ENCODE assay signal across 12 cellular contexts in the genomic region with DNA sequence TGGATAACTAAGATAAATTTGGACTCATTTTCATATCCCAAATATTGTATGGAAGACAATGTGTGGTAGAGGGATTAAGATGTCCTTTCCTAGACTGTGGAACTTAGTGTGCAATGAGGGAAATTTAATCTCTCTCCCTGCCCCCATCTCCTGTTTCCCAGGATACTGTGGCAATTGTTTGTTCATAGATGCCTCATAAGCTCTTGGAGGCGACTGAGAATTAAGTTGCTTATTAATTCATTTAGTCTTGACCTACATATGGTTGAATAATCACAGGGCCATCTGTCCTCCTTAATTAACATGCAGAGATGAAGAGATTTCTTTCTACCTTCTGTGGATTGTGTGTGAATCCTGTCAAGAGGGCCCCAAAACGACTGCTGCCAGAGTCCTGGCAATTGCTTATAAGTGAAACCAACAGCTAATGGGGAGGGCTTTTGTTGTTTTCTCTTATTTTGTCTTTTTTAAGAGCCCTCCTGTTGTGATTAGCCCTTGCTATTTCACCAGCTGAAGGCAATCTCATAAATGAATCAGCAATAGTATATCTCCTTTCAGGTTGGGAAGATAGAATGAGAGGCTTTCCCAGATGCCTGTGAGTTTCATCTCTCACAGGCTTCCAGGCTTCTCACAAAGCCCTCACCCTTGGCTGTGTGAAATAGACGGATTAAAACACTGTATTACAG.
A peak's percentile ranks its signal among the peaks of the same experiment; 100 is the strongest.
DNase-seq lines count a peak whose midpoint lies in the region; ATAC-seq and TF ChIP-seq lines count a peak whose summit lies in the region.
"Had no signal": no experiment of that assay in that cellular context is flagged by ENCODE, and none has a peak within 500 bp of the region (broad histone marks: within the 10 kb centered on the region; RNA-seq: fewer than 3 reads in every experiment).

No MANE protein-coding gene starts in this region.

- H3K27me3 ChIP-seq in neuron (ENCODE audit: insufficient read depth, low read length): no peaks in the 10 kb centered on the region
- H3K27me3 ChIP-seq: heart left ventricle had no signal

- no peak for TF ChIP-seq CTCF in cardiac fibroblast (IDR thresholded peaks at IDR 0.05; ENCODE audit: low read depth, low read length)

- no peaks in the 10 kb centered on the region for H3K9me3 ChIP-seq in neuron (ENCODE audit: low read length)
- H3K9me3 ChIP-seq: prostate gland had no signal

- peaks cover 15% of the 10 kb centered on the region for H3K4me1 ChIP-seq in neuron (ENCODE audit: insufficient read depth, low read length)
- H3K4me1 ChIP-seq: heart left ventricle, prostate gland had no signal

- ATAC-seq in GM18868 (IDR thresholded peaks at IDR 0.05; ENCODE audit: unreplicated experiment): no peak
- no peak for ATAC-seq in HG03175 (IDR thresholded peaks at IDR 0.05; ENCODE audit: unreplicated experiment)
- ATAC-seq: heart left ventricle had no signal

- H3K36me3 ChIP-seq in neuron (ENCODE audit: insufficient read depth, low read length): no peaks in the 10 kb centered on the region
- H3K36me3 ChIP-seq: heart left ventricle, prostate gland had no signal

- peak; percentile 13 for DNase-seq in EL
- peak; percentile 88 for DNase-seq in NCI-H2171 treated with DMSO at 0.1 percent for 48 hours (lab: John Stamatoyannopoulos, UW)
- DNase-seq in cardiac fibroblast (ENCODE audit: low read depth in 2 of 2): peak; percentile 22 to 31
- no peak for DNase-seq in NCI-H774 (lab: John Stamatoyannopoulos, UW)
- no peak for DNase-seq in UCSD-AML1 (lab: John Stamatoyannopoulos, UW; ENCODE audit: unreplicated experiment)
- DNase-seq: activated CD8-positive, alpha-beta memory T cell treated with anti-CD3 and anti-CD28 coated beads for 24 hours; activated naive CD4-positive, alpha-beta T cell treated with anti-CD3 and anti-CD28 coated beads, Interleukin-2, amount 10 ng/mL, durations not matched to agents 7 days and 5 days; heart left ventricle had no signal

- H2AFZ ChIP-seq in neuron (ENCODE audit: low read depth, low read length): peak overlapping the region; percentile 51

- H3K4me3 ChIP-seq in cardiac fibroblast (replicated peaks in 1 of 2; ENCODE audit: low read depth in 2 of 2, low read length in 2 of 2): no peak overlapping the region
- H3K4me3 ChIP-seq in neuron (ENCODE audit: low read length): no peak overlapping the region
- H3K4me3 ChIP-seq: heart left ventricle, prostate gland had no signal

Comparison
In these comparisons a context has a peak if more than half of its experiments do, and no peak if none do; other contexts are left out.
1. DNase-seq: peak in EL (single experiment), NCI-H2171 treated with DMSO at 0.1 percent for 48 hours (single experiment) and cardiac fibroblast (2 of 2); none in NCI-H774 (single experiment) and UCSD-AML1 (single experiment).